9 cellular contexts compared by ENCODE assay signal in the genomic region with DNA sequence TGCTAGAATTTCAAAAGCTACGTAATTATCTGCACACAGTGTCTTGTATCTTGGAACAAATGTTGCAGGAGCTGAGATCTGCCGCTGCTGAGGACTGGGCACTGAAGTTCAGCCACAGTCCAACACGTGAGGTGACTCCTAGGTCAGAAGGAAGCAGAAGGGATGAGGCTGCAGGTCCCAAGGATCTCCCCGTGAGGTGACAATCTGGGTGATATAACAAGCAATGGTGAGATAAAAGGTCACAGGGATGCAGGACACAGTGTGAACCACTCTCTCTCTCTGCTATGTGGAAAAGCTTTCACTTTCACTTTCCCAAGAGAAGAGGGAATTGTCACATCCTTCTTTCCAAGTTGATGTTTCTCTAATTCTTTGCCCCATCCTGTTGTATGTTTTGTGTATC.
DNase-seq lines count a peak whose midpoint lies in the region; TF ChIP-seq lines count a peak whose summit lies in the region.
"Had no signal": no experiment of that assay in that cellular context is flagged by ENCODE, and none has a peak within 500 bp of the region (broad histone marks: within the 10 kb centered on the region; RNA-seq: fewer than 3 reads in every experiment).

No MANE protein-coding gene starts in this region.

- H3K27ac ChIP-seq in Peyer's patch, result no peak overlapping the region
- H3K27ac ChIP-seq: HL-60 had no signal

- no peak overlapping the region for H3K4me3 Mint-ChIP-seq in glutamatergic neuron (ENCODE audit: unreplicated experiment)

- no peaks in the 10 kb centered on the region for H3K36me3 Mint-ChIP-seq in glutamatergic neuron (ENCODE audit: unreplicated experiment)

- H3K27me3 Mint-ChIP-seq in glutamatergic neuron (ENCODE audit: unreplicated experiment), result peaks cover 2% of the 10 kb centered on the region

- H3K9me3 ChIP-seq in BE2C (no peaks in the 10 kb centered on the region), Peyer's patch (no peaks in the 10 kb centered on the region)

- H3K27ac Mint-ChIP-seq in glutamatergic neuron (ENCODE audit: unreplicated experiment), result no peak overlapping the region

- TF ChIP-seq CTCF in GM20000 (IDR thresholded peaks at IDR 0.05; ENCODE audit: extremely low read depth, missing control alignments) (no peak), retinal pigment epithelial cell (conservative IDR thresholded peaks at IDR 0.05; ENCODE audit: low read depth, low read length) (no peak), glutamatergic neuron (IDR thresholded peaks at IDR 0.05; ENCODE audit: partially characterized antibody, unreplicated experiment) (no peak), BE2C (IDR thresholded peaks at IDR 0.05; ENCODE audit: low read depth, low read length) (no peak), Peyer's patch (IDR thresholded peaks at IDR 0.05) (no peak)

- H3K36me3 ChIP-seq in BE2C (no peaks in the 10 kb centered on the region), Peyer's patch (no peaks in the 10 kb centered on the region)

- DNase-seq in GM20000 (ENCODE audit: low spot score) (peak; percentile 19), SK-MEL-5 (ENCODE audit: low read depth, low spot score) (peak; percentile 11), globus pallidus (ENCODE audit: low spot score) (peak; percentile 31), retinal pigment epithelial cell (ENCODE audit: low read depth) (no peak), glutamatergic neuron (no peak), BE2C (no peak), NCI-H748 (lab: John Stamatoyannopoulos, UW; ENCODE audit: unreplicated experiment) (no peak), Peyer's patch (no peak)

- TF ChIP-seq POLR2A in Peyer's patch (IDR thresholded peaks at IDR 0.05), result no peak

- H3K9me3 Mint-ChIP-seq in glutamatergic neuron (ENCODE audit: unreplicated experiment), result no peaks in the 10 kb centered on the region

- H3K4me1 Mint-ChIP-seq in glutamatergic neuron (ENCODE audit: low read depth, unreplicated experiment), result peaks cover 9% of the 10 kb centered on the region

- H3K4me3 ChIP-seq in retinal pigment epithelial cell (ENCODE audit: low read length) (peak overlapping the region; percentile 6), BE2C (ENCODE audit: low read depth, low read length) (no peak overlapping the region; the same call in 1 of the 2 replicates), Peyer's patch (peak overlapping the region in 2 of 4 donors; percentile 23 to 42)

- H3K4me1 ChIP-seq in BE2C, result peaks cover 15% of the 10 kb centered on the region
- no peaks in the 10 kb centered on the region for H3K4me1 ChIP-seq in Peyer's patch

- H3K27me3 ChIP-seq in BE2C, result no peaks in the 10 kb centered on the region
- H3K27me3 ChIP-seq in Peyer's patch, result no peaks in the 10 kb centered on the region

- in situ Hi-C loops in SK-MEL-5 (cut with HindIII; ENCODE audit: low pct_unique_long_range_greater_than_20kb, low sequenced_read_pairs), result no loop called here

Comparison
In these comparisons a context has a peak if more than half of its experiments do, and no peak if none do; other contexts are left out.
1. DNase-seq: peak in GM20000 (single experiment), SK-MEL-5 (single experiment) and globus pallidus (single experiment); none in retinal pigment epithelial cell (single experiment), glutamatergic neuron (single experiment), BE2C (single experiment), NCI-H748 (single experiment) and Peyer's patch (0 of 3).